Comparison of ENCODE assay signal across 1 cellular context in the genomic region with DNA sequence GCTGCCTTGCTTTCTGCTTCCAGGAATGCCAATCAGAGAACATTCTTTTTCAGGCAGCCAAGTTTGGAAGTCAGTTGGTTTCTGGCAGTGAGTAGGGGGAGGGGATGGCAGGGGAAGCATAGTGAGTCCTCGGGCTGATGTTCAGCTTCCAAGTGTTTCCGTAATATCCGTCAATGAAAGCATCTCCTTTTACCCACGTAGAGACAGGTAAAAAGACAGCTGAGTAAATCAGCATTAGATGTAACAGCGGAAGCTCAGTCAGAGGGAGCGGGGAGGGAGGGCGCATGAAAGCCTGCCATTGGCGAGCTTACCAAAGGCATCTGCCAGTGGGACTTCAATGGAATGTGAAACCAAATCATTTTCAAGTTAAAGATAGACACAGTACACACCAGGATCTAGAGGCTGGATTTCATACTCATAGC.
TF ChIP-seq lines count a peak whose summit lies in the region.

No MANE protein-coding gene starts in this region.

TF ChIP-seq in WTC11, 78 proteins besides CTCF, POLR2A, EP300 and RAD21 (continued from another document):
- TF ChIP-seq ZNF671 (CRISPR knock-in tag; IDR thresholded peaks at IDR 0.05) = no peak
- TF ChIP-seq, protein P1, sequence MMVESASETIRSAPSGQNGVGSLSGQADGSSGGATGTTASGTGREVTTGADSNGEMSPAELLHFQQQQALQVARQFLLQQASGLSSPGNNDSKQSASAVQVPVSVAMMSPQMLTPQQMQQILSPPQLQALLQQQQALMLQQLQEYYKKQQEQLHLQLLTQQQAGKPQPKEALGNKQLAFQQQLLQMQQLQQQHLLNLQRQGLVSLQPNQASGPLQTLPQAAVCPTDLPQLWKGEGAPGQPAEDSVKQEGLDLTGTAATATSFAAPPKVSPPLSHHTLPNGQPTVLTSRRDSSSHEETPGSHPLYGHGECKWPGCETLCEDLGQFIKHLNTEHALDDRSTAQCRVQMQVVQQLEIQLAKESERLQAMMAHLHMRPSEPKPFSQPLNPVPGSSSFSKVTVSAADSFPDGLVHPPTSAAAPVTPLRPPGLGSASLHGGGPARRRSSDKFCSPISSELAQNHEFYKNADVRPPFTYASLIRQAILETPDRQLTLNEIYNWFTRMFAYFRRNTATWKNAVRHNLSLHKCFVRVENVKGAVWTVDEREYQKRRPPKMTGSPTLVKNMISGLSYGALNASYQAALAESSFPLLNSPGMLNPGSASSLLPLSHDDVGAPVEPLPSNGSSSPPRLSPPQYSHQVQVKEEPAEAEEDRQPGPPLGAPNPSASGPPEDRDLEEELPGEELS (CRISPR knock-in tag; IDR thresholded peaks at IDR 0.05) = no peak
- TF ChIP-seq, protein P2, sequence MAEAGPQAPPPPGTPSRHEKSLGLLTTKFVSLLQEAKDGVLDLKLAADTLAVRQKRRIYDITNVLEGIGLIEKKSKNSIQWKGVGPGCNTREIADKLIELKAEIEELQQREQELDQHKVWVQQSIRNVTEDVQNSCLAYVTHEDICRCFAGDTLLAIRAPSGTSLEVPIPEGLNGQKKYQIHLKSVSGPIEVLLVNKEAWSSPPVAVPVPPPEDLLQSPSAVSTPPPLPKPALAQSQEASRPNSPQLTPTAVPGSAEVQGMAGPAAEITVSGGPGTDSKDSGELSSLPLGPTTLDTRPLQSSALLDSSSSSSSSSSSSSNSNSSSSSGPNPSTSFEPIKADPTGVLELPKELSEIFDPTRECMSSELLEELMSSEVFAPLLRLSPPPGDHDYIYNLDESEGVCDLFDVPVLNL (CRISPR knock-in tag; IDR thresholded peaks at IDR 0.05; ENCODE audit: borderline replicate concordance, low read depth) = no peak
